8 cellular contexts compared by ENCODE assay signal in genomic region chr12:67222302-67222701, GRCh38. TPM values are rescaled to one million over a fixed set of nuclear protein-coding genes. Genes with fewer than 3 reads are reported as not detected.
DNase-seq lines count a peak whose midpoint lies in the region; ATAC-seq, FAIRE-seq and TF ChIP-seq lines count a peak whose summit lies in the region.

No MANE protein-coding gene starts in this region.

- no peak overlapping the region for H4K8ac ChIP-seq in H1 (ENCODE audit: extremely low read depth, insufficient read depth, low read length)

- DNase-seq in SIG-M5 treated with dmso at 0.1 percent for 504 hours (lab: John Stamatoyannopoulos, UW; ENCODE audit: unreplicated experiment), result peak; percentile 20
- no peak for DNase-seq in SIG-M5 (lab: John Stamatoyannopoulos, UW)
- peak; percentile 38 for DNase-seq in NCI-H2196 (lab: John Stamatoyannopoulos, UW; ENCODE audit: unreplicated experiment)
- no peak for DNase-seq in H1 (ENCODE audit: low read depth in 1 of 2, low spot score in 2 of 2)
- no peak for DNase-seq in smooth muscle cell (lab: John Stamatoyannopoulos, UW; ENCODE audit: unreplicated experiment)
- no peak for DNase-seq in lower leg skin (ENCODE audit: low spot score in 2 of 2)
- DNase-seq in stimulated activated naive CD8-positive, alpha-beta T cell treated with anti-CD3 and anti-CD28 coated beads, Interleukin-15, Interleukin-2, amounts not matched to agents 100 U/mL and 50 U/mL, for 24 hours, result no peak

- no peak overlapping the region for H3K4ac ChIP-seq in H1 (replicated peaks; ENCODE audit: insufficient read length, low read depth, low read length)

- intact Hi-C loops in lower leg skin (cut with DNase I; ENCODE audit: low total_unique reads), result no loop called here

- H3K79me2 ChIP-seq in H1 (ENCODE audit: control insufficient read depth in 1 of 2, insufficient read depth in 2 of 2, low read length in 2 of 2) (no peaks in the 10 kb centered on the region), smooth muscle cell (ENCODE audit: low read depth) (no peaks in the 10 kb centered on the region)

- H4K20me1 ChIP-seq in H1 (replicated peaks in 1 of 2; ENCODE audit: control insufficient read depth in 1 of 2, insufficient read depth in 2 of 2, low read length in 2 of 2), result no peaks in the 10 kb centered on the region
- no peaks in the 10 kb centered on the region for H4K20me1 ChIP-seq in smooth muscle cell (ENCODE audit: low read depth)

- WGBS in H1 (ENCODE audit: extremely low coverage in 1 of 2, insufficient coverage in 1 of 2, insufficient read length in 1 of 2, insufficient replicate concordance in 2 of 2, low coverage in 1 of 2, low lambda C conversion rate in 2 of 2, missing lambda C conversion rate in 1 of 2), 2 experiments, result 62% methylated on average over 4 of the region's 4 CpGs; no CpG with 5 or more reads in 1 of the 2 experiments
- 40% methylated on average over 4 of the region's 4 CpGs for WGBS in smooth muscle cell (ENCODE audit: low lambda C conversion rate)
- 29 to 39% methylated on average over 4 of the region's 4 CpGs for WGBS in lower leg skin, 2 donors

- no peak overlapping the region for H3K18ac ChIP-seq in H1 (ENCODE audit: extremely low read depth, low read length)

- no peak for FAIRE-seq in H1 (lab: Jason Lieb, UNC)

- POLR2A ChIA-PET in H1 (lab: Charles Lee; ENCODE audit: partially characterized antibody), result interaction anchor here (0.7 kb wide), 1 partner anchor 153 kb away, joined by 4 read pairs; no protein-coding TSS in a partner anchor

- TF ChIP-seq RAD21 in H1 (IDR thresholded peaks at IDR 0.05 in 1 of 2, conservative IDR thresholded peaks at IDR 0.05 in 1 of 2; ENCODE audit: low read depth in 2 of 2, low read length in 2 of 2), result peak; percentile 67 to 69

- H3K27me3 ChIP-seq in H1 (replicated peaks in 1 of 4; ENCODE audit: control insufficient read depth in 3 of 4, extremely low read depth in 1 of 4, insufficient read depth in 3 of 4, low read length in 3 of 4) (no peaks in the 10 kb centered on the region), smooth muscle cell (ENCODE audit: low read depth) (peaks cover 11% of the 10 kb centered on the region)

- H3K36me3 ChIP-seq in H1 (ENCODE audit: control insufficient read depth in 2 of 4, insufficient read depth in 4 of 4, low read length in 3 of 4), result no peaks in the 10 kb centered on the region
- no peaks in the 10 kb centered on the region for H3K36me3 ChIP-seq in smooth muscle cell (ENCODE audit: low read depth)

- CTCF ChIA-PET in H1 (lab: Charles Lee; ENCODE audit: partially characterized antibody), result interaction anchor here (0.7 to 5.3 kb wide), 31 partner anchors 9 to 544 kb away, joined by 3 to 89 read pairs (median 4); no protein-coding TSS in a partner anchor

- H2AFZ ChIP-seq in H1 (ENCODE audit: low read length) (no peak overlapping the region), smooth muscle cell (ENCODE audit: low read depth) (no peak overlapping the region)

- H3K9me3 ChIP-seq in H1 (ENCODE audit: insufficient read depth in 2 of 2, low read depth in 1 of 2, low read length in 1 of 2) (no peaks in the 10 kb centered on the region), smooth muscle cell (replicated peaks; ENCODE audit: low read depth) (no peaks in the 10 kb centered on the region)

- H3F3A ChIP-seq in smooth muscle cell (ENCODE audit: low read depth), result no peaks in the 10 kb centered on the region

- no peak for ATAC-seq in HG03097 (IDR thresholded peaks at IDR 0.05; ENCODE audit: low FRiP score, unreplicated experiment)
- ATAC-seq in stimulated activated naive CD8-positive, alpha-beta T cell treated with anti-CD3 and anti-CD28 coated beads, Interleukin-15, Interleukin-2, amounts not matched to agents 100 U/mL and 50 U/mL, for 24 hours, result no peak

- H3K27ac ChIP-seq in H1 (ENCODE audit: low read depth, low read length) (no peak overlapping the region), smooth muscle cell (ENCODE audit: low read depth) (no peak overlapping the region)

- H3K23me2 ChIP-seq in H1 (ENCODE audit: low read depth, low read length), result no peaks in the 10 kb centered on the region

- H4K5ac ChIP-seq in H1 (ENCODE audit: insufficient read length, low read depth, low read length), result no peak overlapping the region

- H2BK20ac ChIP-seq in H1 (ENCODE audit: low read length), result no peak overlapping the region

- no peak overlapping the region for H3K14ac ChIP-seq in H1 (ENCODE audit: insufficient read length)

- H4K91ac ChIP-seq in H1 (replicated peaks; ENCODE audit: insufficient read length, low read length), result no peak overlapping the region

- no peak overlapping the region for H3K4me2 ChIP-seq in H1 (ENCODE audit: insufficient read depth in 1 of 2, low read depth in 2 of 2, low read length in 2 of 2)
- H3K4me2 ChIP-seq in smooth muscle cell, result no peak overlapping the region

- no peak overlapping the region for H2BK12ac ChIP-seq in H1 (ENCODE audit: low read depth, low read length)

- H3K23ac ChIP-seq in H1 (ENCODE audit: insufficient read length), result no peak overlapping the region

- H2BK15ac ChIP-seq in H1 (ENCODE audit: low read length), result no peak overlapping the region

- no peak overlapping the region for H2BK120ac ChIP-seq in H1 (replicated peaks; ENCODE audit: low read depth, low read length)

- no peak for TF ChIP-seq POLR2A in H1 (IDR thresholded peaks at IDR 0.05; ENCODE audit: control extremely low read depth in 1 of 2, low read depth in 2 of 2, low read length in 2 of 2)
- TF ChIP-seq POLR2A in lower leg skin (IDR thresholded peaks at IDR 0.05), result no peak

- no peak overlapping the region for H3K56ac ChIP-seq in H1 (replicated peaks; ENCODE audit: insufficient read length, low read depth, low read length)

- no peak for TF ChIP-seq EP300 in H1 (IDR thresholded peaks at IDR 0.05; ENCODE audit: borderline replicate concordance in 1 of 2, low read depth in 2 of 2, low read length in 2 of 2)

- H3K9ac ChIP-seq in H1 (replicated peaks in 1 of 4; ENCODE audit: extremely low read depth in 1 of 4, low read depth in 3 of 4, low read length in 3 of 4), result no peak overlapping the region
- no peak overlapping the region for H3K9ac ChIP-seq in smooth muscle cell (ENCODE audit: low read depth)

- no peak overlapping the region for H2AK5ac ChIP-seq in H1 (ENCODE audit: low read depth, low read length)

- peaks cover 0 to 4% (median 2%) of the 10 kb centered on the region in 4 experiments; a peak in 3 of 7 replicates for H3K4me1 ChIP-seq in H1 (replicated peaks in 1 of 4; ENCODE audit: control insufficient read depth in 3 of 4, insufficient read depth in 4 of 4, low read length in 3 of 4)
- no peaks in the 10 kb centered on the region for H3K4me1 ChIP-seq in smooth muscle cell (ENCODE audit: low read depth)

- no peaks in the 10 kb centered on the region for H3K79me1 ChIP-seq in H1 (ENCODE audit: low read depth, low read length)

- H2BK5ac ChIP-seq in H1 (ENCODE audit: low read depth, low read length), result no peak overlapping the region

- peak in 2 of 3 experiments; percentile 40 to 66; a peak in 2 of 4 replicates for TF ChIP-seq CTCF in H1 (IDR thresholded peaks at IDR 0.05; ENCODE audit: control extremely low read depth in 1 of 3, insufficient read depth in 1 of 3, low read depth in 1 of 3, low read length in 3 of 3)
- peak; percentile 38 for TF ChIP-seq CTCF in smooth muscle cell (IDR thresholded peaks at IDR 0.05; ENCODE audit: borderline replicate concordance, insufficient read depth, poor library complexity, severe bottlenecking)
- no peak for TF ChIP-seq CTCF in lower leg skin (IDR thresholded peaks at IDR 0.05)

- H3K4me3 ChIP-seq in H1 (ENCODE audit: extremely low read depth in 1 of 4, insufficient read depth in 2 of 4, low read depth in 3 of 4, low read length in 4 of 4), result no peak overlapping the region
- no peak overlapping the region for H3K4me3 ChIP-seq in smooth muscle cell
- no peak overlapping the region for H3K4me3 ChIP-seq in lower leg skin (ENCODE audit: low read depth, poor library complexity, severe bottlenecking)

TF ChIP-seq in H1, 55 proteins besides CTCF, POLR2A, EP300 and RAD21:
- TF ChIP-seq CTBP2 (IDR thresholded peaks at IDR 0.05; ENCODE audit: borderline replicate concordance, insufficient read depth, insufficient read length, low read length), result no peak
- TF ChIP-seq CREB1 (IDR thresholded peaks at IDR 0.05), result no peak
- no peak for TF ChIP-seq TAF7 (optimal IDR thresholded peaks at IDR 0.05; ENCODE audit: borderline replicate concordance, low read depth, low read length)

RNA-seq across cellular contexts. Expression of gene CAND1, which starts 46.9 kb away (rescaled TPM):
- total RNA-seq in H1 (2021; fragmentation: NEBNext Ultra II Directional; extraction: Animal tissue kit (Norgen Biotek cat#: 25700)), result 271 and 277 TPM in 2 replicates
- polyA plus RNA-seq in H1 (2011; rRNA removed) (21.6 and 39.4 TPM in 2 replicates), smooth muscle cell (122 TPM in 2 replicates)
- 54.0 TPM for polyA plus RNA-seq in H1 (2011; cell fraction: cytosol; rRNA removed)
- 24.7 TPM for polyA plus RNA-seq in H1 (2011; cell fraction: nucleus; rRNA removed)
- polyA plus RNA-seq in H1 (2012, experiment 1 of 2), result 65.5 to 113 TPM (median 88.4 TPM) in 4 replicates
- polyA plus RNA-seq in H1 (2012, experiment 2 of 2), result 6.5 TPM
- polyA plus RNA-seq in H1 (2013, experiment 1 of 2), result 83.0 TPM
- polyA plus RNA-seq in H1 (2013, experiment 2 of 2), result 80.5 TPM
- 119 and 236 TPM in 2 replicates for polyA minus RNA-seq in H1 (2011; rRNA and poly(A)+ RNA removed)
- 74.9 TPM for polyA minus RNA-seq in H1 (2011; cell fraction: cytosol; rRNA and poly(A)+ RNA removed)
- polyA minus RNA-seq in H1 (2011; cell fraction: nucleus; rRNA and poly(A)+ RNA removed), result 114 TPM
- total RNA-seq in smooth muscle cell (123 and 158 TPM in 2 replicates), lower leg skin (10 to 100 TPM; 46.2 to 75.5 (median 70.3) TPM)

Comparison
In these comparisons a context has a peak if more than half of its experiments do, and no peak if none do; other contexts are left out.
1. DNase-seq: peak in SIG-M5 treated with dmso at 0.1 percent for 504 hours (single experiment) and NCI-H2196 (single experiment); none in SIG-M5 (single experiment), H1 (0 of 2), smooth muscle cell (single experiment), lower leg skin (0 of 2) and stimulated activated naive CD8-positive, alpha-beta T cell treated with anti-CD3 and anti-CD28 coated beads, Interleukin-15, Interleukin-2, amounts not matched to agents 100 U/mL and 50 U/mL, for 24 hours (single experiment).
2. CTCF ChIP-seq: peak in H1 (2 of 3) and smooth muscle cell (single experiment); none in lower leg skin (0 of 3).